Comparison of ENCODE assay signal across 13 cellular contexts in the genomic region with DNA sequence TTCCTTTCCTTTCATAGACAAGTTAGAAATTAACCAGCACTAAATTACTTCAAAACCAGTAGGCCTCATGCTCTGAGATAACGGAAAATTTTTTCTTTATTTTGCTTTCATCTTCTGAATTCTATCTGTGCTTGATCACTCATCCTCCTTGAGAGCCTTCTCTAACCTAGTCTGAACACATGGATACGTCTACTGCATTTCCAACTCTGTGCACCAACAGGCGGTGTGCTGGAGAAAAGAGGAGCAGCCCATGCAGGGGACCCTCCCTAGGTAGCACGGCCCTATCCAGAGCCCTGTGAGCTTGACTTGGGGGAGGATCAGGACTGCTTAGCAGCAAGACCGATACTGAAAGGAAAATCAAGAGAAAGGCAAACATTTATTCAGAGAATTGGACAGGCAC.
DNase-seq lines count a peak whose midpoint lies in the region; ATAC-seq, FAIRE-seq and TF ChIP-seq lines count a peak whose summit lies in the region.
"Had no signal": no experiment of that assay in that cellular context is flagged by ENCODE, and none has a peak within 500 bp of the region (broad histone marks: within the 10 kb centered on the region; RNA-seq: fewer than 3 reads in every experiment).

No MANE protein-coding gene starts in this region.

- H3K9me2 ChIP-seq in PC-3 (replicated peaks; ENCODE audit: low read length): no peaks in the 10 kb centered on the region

- peak; percentile 38; the same call in 1 of the 2 replicates for ATAC-seq in PC-3
- peak; percentile 76 for ATAC-seq in effector memory CD8-positive, alpha-beta T cell (replicated peaks)

- H3F3A ChIP-seq in PC-3 (ENCODE audit: low read length, unreplicated experiment): no peaks in the 10 kb centered on the region

- H3K79me2 ChIP-seq in PC-3 (ENCODE audit: low read length): no peaks in the 10 kb centered on the region
- no peaks in the 10 kb centered on the region for H3K79me2 ChIP-seq in osteoblast (ENCODE audit: insufficient read depth, low read length)

- H3K9ac ChIP-seq in PC-3 (ENCODE audit: low read length): no peak overlapping the region

- H3K4me1 Mint-ChIP-seq in effector memory CD8-positive, alpha-beta T cell (ENCODE audit: low read depth in 2 of 2): peaks cover 27 to 34% of the 10 kb centered on the region in 2 donors

- POLR2A ChIA-PET in PC-3 (lab: Charles Lee; ENCODE audit: unreplicated experiment): no interaction called here

- H3K27me3 Mint-ChIP-seq in effector memory CD8-positive, alpha-beta T cell: no peaks in the 10 kb centered on the region
- H3K27me3 Mint-ChIP-seq: dendritic cell treated with granulocyte-macrophage colony-stimulating factor and Interleukin-4, amounts not matched to agents 40 ng/mL and 50 ng/mL, for 4 days had no signal

- H2AFZ ChIP-seq in PC-3 (ENCODE audit: low read length) (no peak overlapping the region), osteoblast (ENCODE audit: low read length) (peak overlapping the region; percentile 62)

- no peak for FAIRE-seq in HTR-8/SVneo (lab: Jason Lieb, UNC)

- H3K36me3 ChIP-seq in PC-3 (ENCODE audit: low read depth, low read length): no peaks in the 10 kb centered on the region
- H3K36me3 ChIP-seq in osteoblast (ENCODE audit: insufficient read depth, low read length): no peaks in the 10 kb centered on the region

- no peaks in the 10 kb centered on the region for H4K20me1 ChIP-seq in PC-3 (ENCODE audit: low read length)
- no peaks in the 10 kb centered on the region for H4K20me1 ChIP-seq in osteoblast (ENCODE audit: insufficient read depth, low read length)

- H3K4me3 ChIP-seq in PC-3 (ENCODE audit: low read length): no peak overlapping the region
- peak overlapping the region; percentile 47 for H3K4me3 ChIP-seq in osteoblast (ENCODE audit: insufficient read depth, low read length)

- H3K9me3 ChIP-seq in PC-3 (ENCODE audit: low read length): no peaks in the 10 kb centered on the region
- H3K9me3 ChIP-seq in osteoblast (ENCODE audit: low read depth, low read length): no peaks in the 10 kb centered on the region

- no TSS peak for BruUV-seq in PC-3 (replicated peaks; lab: Mats Ljungman, UMichigan)

- H3K27ac Mint-ChIP-seq in effector memory CD8-positive, alpha-beta T cell: peak overlapping the region; percentile 91 to 92
- H3K27ac Mint-ChIP-seq: dendritic cell treated with granulocyte-macrophage colony-stimulating factor and Interleukin-4, amounts not matched to agents 40 ng/mL and 50 ng/mL, for 4 days had no signal

- H3K4me1 ChIP-seq in PC-3 (ENCODE audit: insufficient read depth, low read length): peaks cover 5% of the 10 kb centered on the region; the same call in 1 of the 2 replicates
- peaks cover 17% of the 10 kb centered on the region for H3K4me1 ChIP-seq in osteoblast (ENCODE audit: insufficient read depth, low read length)

- no peaks in the 10 kb centered on the region for H3K9me3 Mint-ChIP-seq in effector memory CD8-positive, alpha-beta T cell
- H3K9me3 Mint-ChIP-seq: dendritic cell treated with granulocyte-macrophage colony-stimulating factor and Interleukin-4, amounts not matched to agents 40 ng/mL and 50 ng/mL, for 4 days had no signal

- H3K27ac ChIP-seq in PC-3 (ENCODE audit: low read length): no peak overlapping the region
- no peak overlapping the region for H3K27ac ChIP-seq in osteoblast (ENCODE audit: low read depth, low read length)
- H3K27ac ChIP-seq: HL-60 had no signal

- intact Hi-C loops in PC-3 (cut with micrococcal nuclease) (no loop called here), posterior cingulate gyrus (cut with DNase I) (no loop called here)

- H3K36me3 Mint-ChIP-seq in effector memory CD8-positive, alpha-beta T cell (ENCODE audit: insufficient read depth): peaks cover 7% of the 10 kb centered on the region

- no peak for TF ChIP-seq CTCF in PC-3 (conservative IDR thresholded peaks at IDR 0.05; ENCODE audit: low read depth, low read length)
- TF ChIP-seq CTCF in osteoblast (IDR thresholded peaks at IDR 0.05; ENCODE audit: extremely low read depth, low read depth, low read length): no peak

- H3K27me3 ChIP-seq in PC-3 (ENCODE audit: low read length) (no peaks in the 10 kb centered on the region), osteoblast (ENCODE audit: insufficient read depth, low read length) (no peaks in the 10 kb centered on the region)

- CTCF ChIA-PET in PC-3 (lab: Charles Lee): no interaction called here

- peak overlapping the region; percentile 69 to 83 for H3K4me3 Mint-ChIP-seq in effector memory CD8-positive, alpha-beta T cell
- H3K4me3 Mint-ChIP-seq: dendritic cell treated with granulocyte-macrophage colony-stimulating factor and Interleukin-4, amounts not matched to agents 40 ng/mL and 50 ng/mL, for 4 days had no signal

- DNase-seq in DMS53 treated with DMSO at 0.1 percent for 48 hours (lab: John Stamatoyannopoulos, UW; ENCODE audit: unreplicated experiment) (peak; percentile 32), PC-3 (no peak), osteoblast (ENCODE audit: insufficient read length, low spot score, missing footprints) (no peak), medulla oblongata (ENCODE audit: extremely low spot score) (no peak), HTR-8/SVneo (ENCODE audit: insufficient read length, low spot score) (no peak), T1000 (lab: John Stamatoyannopoulos, UW) (no peak), posterior cingulate gyrus (no peak)
- peak in 1 of 3 experiments; percentile 14 for DNase-seq in effector memory CD8-positive, alpha-beta T cell
- DNase-seq: DND-41, NCI-H1694, retina had no signal

- H3K4me2 ChIP-seq in PC-3 (ENCODE audit: low read length) (peak overlapping the region; percentile 39; the same call in 1 of the 2 replicates), osteoblast (ENCODE audit: insufficient read depth, low read length) (peak overlapping the region; percentile 58)
